ENCODE assay signal across 15 cellular contexts in the genomic region with DNA sequence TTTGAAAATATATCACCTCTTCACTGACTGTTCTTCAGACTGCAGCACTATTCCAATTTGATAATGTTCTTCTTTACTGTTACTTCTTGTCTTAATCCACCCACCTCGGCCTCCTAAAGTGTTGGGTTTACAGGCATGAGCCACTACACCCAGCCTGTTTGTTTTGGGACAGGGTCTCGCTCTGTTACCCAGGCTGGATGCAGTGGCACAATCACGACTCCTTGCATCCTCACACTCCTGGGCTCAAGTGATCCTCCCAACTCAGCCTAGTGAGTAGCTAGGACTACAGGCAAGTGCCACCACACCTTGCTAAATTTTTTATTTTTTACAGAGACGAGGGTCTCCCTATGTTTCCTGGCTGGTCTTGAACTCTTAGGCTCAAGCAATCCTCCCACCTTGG.
A peak's percentile ranks its signal among the peaks of the same experiment; 100 is the strongest.
DNase-seq lines count a peak whose midpoint lies in the region; ATAC-seq lines count a peak whose summit lies in the region.
"Had no signal": no experiment of that assay in that cellular context is flagged by ENCODE, and none has a peak within 500 bp of the region (broad histone marks: within the 10 kb centered on the region; RNA-seq: fewer than 3 reads in every experiment).

No MANE protein-coding gene starts in this region.

- H3K4me1 Mint-ChIP-seq in T-cell: peaks cover 0 to 2% (median 1%) of the 10 kb centered on the region in 3 donors
- H3K4me1 Mint-ChIP-seq in effector memory CD8-positive, alpha-beta T cell (ENCODE audit: low read depth in 2 of 2): peaks cover 3 to 6% of the 10 kb centered on the region in 2 donors
- no peaks in the 10 kb centered on the region for H3K4me1 Mint-ChIP-seq in stimulated activated naive B cell treated with anti-CD40 and anti-IgM and Interleukin-4, amounts not matched to agents 10 μg/mL and 1 μg/mL and 100 μg/mL, for 72 hours

- H3K27ac Mint-ChIP-seq in T-cell: peak overlapping the region; percentile 11 to 49
- H3K27ac Mint-ChIP-seq in effector memory CD8-positive, alpha-beta T cell: peak overlapping the region; percentile 35 to 44
- H3K27ac Mint-ChIP-seq in stimulated activated naive B cell treated with anti-CD40 and anti-IgM and Interleukin-4, amounts not matched to agents 10 μg/mL and 1 μg/mL and 100 μg/mL, for 72 hours: peak overlapping the region; percentile 63
- H3K27ac Mint-ChIP-seq: CD4-positive, alpha-beta T cell had no signal

- H3K9me3 ChIP-seq in MG63: no peaks in the 10 kb centered on the region
- H3K9me3 ChIP-seq: BE2C had no signal

- no peak overlapping the region for H3K4me3 Mint-ChIP-seq in T-cell
- no peak overlapping the region for H3K4me3 Mint-ChIP-seq in effector memory CD8-positive, alpha-beta T cell
- no peak overlapping the region for H3K4me3 Mint-ChIP-seq in stimulated activated naive B cell treated with anti-CD40 and anti-IgM and Interleukin-4, amounts not matched to agents 10 μg/mL and 1 μg/mL and 100 μg/mL, for 72 hours
- H3K4me3 Mint-ChIP-seq: CD4-positive, alpha-beta T cell had no signal

- no peak overlapping the region for H3K4me3 ChIP-seq in MG63
- H3K4me3 ChIP-seq: GM23248 had no signal

- H3K27me3 Mint-ChIP-seq in T-cell: no peaks in the 10 kb centered on the region
- no peaks in the 10 kb centered on the region for H3K27me3 Mint-ChIP-seq in effector memory CD8-positive, alpha-beta T cell
- H3K27me3 Mint-ChIP-seq in stimulated activated naive B cell treated with anti-CD40 and anti-IgM and Interleukin-4, amounts not matched to agents 10 μg/mL and 1 μg/mL and 100 μg/mL, for 72 hours: no peaks in the 10 kb centered on the region
- H3K27me3 Mint-ChIP-seq: CD4-positive, alpha-beta T cell had no signal

- no peaks in the 10 kb centered on the region for H3K27me3 ChIP-seq in MG63
- H3K27me3 ChIP-seq: BE2C had no signal

- H3K36me3 Mint-ChIP-seq in T-cell: peaks cover 57% of the 10 kb centered on the region
- H3K36me3 Mint-ChIP-seq in effector memory CD8-positive, alpha-beta T cell (ENCODE audit: insufficient read depth): peaks cover 34% of the 10 kb centered on the region
- peaks cover 21 to 44% of the 10 kb centered on the region in 2 donors for H3K36me3 Mint-ChIP-seq in stimulated activated naive B cell treated with anti-CD40 and anti-IgM and Interleukin-4, amounts not matched to agents 10 μg/mL and 1 μg/mL and 100 μg/mL, for 72 hours

- DNase-seq in T-cell (no peak), DMS53 (lab: John Stamatoyannopoulos, UW) (no peak), MG63 (no peak)
- no peak for DNase-seq in effector memory CD8-positive, alpha-beta T cell
- DNase-seq in stimulated activated naive B cell treated with anti-CD40 and anti-IgM and Interleukin-4, amounts not matched to agents 10 μg/mL and 1 μg/mL and 100 μg/mL, for 72 hours: no peak
- DNase-seq: ACHN; BE2C; C1 segment of cervical spinal cord; CD4-positive, alpha-beta T cell; DMS153; DMS79 treated with DMSO at 0.1 percent for 48 hours; GM23248; H7 had no signal

- peaks cover 0 to 4% (median 0%) of the 10 kb centered on the region in 3 donors for H3K9me3 Mint-ChIP-seq in T-cell
- H3K9me3 Mint-ChIP-seq in effector memory CD8-positive, alpha-beta T cell: no peaks in the 10 kb centered on the region
- no peaks in the 10 kb centered on the region for H3K9me3 Mint-ChIP-seq in stimulated activated naive B cell treated with anti-CD40 and anti-IgM and Interleukin-4, amounts not matched to agents 10 μg/mL and 1 μg/mL and 100 μg/mL, for 72 hours
- H3K9me3 Mint-ChIP-seq: CD4-positive, alpha-beta T cell had no signal

- no peaks in the 10 kb centered on the region for H3K36me3 ChIP-seq in MG63

- POLR2A ChIA-PET in T-cell (lab: Charles Lee): no interaction called here

- ATAC-seq in T-cell (replicated peaks in 1 of 4): no peak
- ATAC-seq in effector memory CD8-positive, alpha-beta T cell (replicated peaks): no peak
- no peak for ATAC-seq in stimulated activated naive B cell treated with anti-CD40 and anti-IgM and Interleukin-4, amounts not matched to agents 10 μg/mL and 1 μg/mL and 100 μg/mL, for 72 hours (replicated peaks)
- ATAC-seq in GM21576 (IDR thresholded peaks at IDR 0.05; ENCODE audit: unreplicated experiment): no peak
- ATAC-seq: HCT116 had no signal

- CTCF ChIA-PET in T-cell (lab: Charles Lee): interaction anchor here in 1 of 2 donors (0.6 kb wide), 1 partner anchor 235 kb away, joined by 3 read pairs; no protein-coding TSS in a partner anchor
